In the genomic region with DNA sequence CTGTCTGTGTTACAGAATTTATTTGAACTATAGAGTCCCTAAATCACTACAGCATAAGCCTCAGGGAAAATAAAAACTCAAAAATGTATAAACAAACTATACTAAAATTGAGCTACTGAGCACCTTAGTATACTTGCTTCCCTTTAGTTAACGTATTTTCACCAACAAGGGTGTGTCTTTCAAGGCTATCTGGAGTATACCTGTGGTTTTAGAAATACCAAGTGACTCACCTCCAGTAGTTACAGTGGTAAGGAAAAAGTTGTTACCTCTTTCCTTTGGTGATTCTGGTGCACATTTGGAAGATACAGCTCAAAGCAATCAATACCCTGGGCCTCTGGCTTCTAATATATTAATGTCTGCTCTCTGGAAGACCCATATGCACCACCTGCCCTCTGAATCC, we compare ENCODE assay signal across 11 cellular contexts.
DNase-seq lines count a peak whose midpoint lies in the region; ATAC-seq and TF ChIP-seq lines count a peak whose summit lies in the region.
"Had no signal": no experiment of that assay in that cellular context is flagged by ENCODE, and none has a peak within 500 bp of the region (broad histone marks: within the 10 kb centered on the region; RNA-seq: fewer than 3 reads in every experiment).

No MANE protein-coding gene starts in this region.

- H3K36me3 ChIP-seq in colonic mucosa, result no peaks in the 10 kb centered on the region

- no peak for TF ChIP-seq CTCF in AG10803 (conservative IDR thresholded peaks at IDR 0.05; ENCODE audit: low read length)
- TF ChIP-seq CTCF in activated B cell treated with CpG ODN at 0.5 μM for 24 hours (IDR thresholded peaks at IDR 0.05), result no peak
- no peak for TF ChIP-seq CTCF in colonic mucosa (IDR thresholded peaks at IDR 0.05)

- no peak overlapping the region for H3K4me3 Mint-ChIP-seq in activated B cell treated with CpG ODN at 0.5 μM for 24 hours
- no peak overlapping the region for H3K4me3 Mint-ChIP-seq in immature natural killer cell
- H3K4me3 Mint-ChIP-seq: activated naive CD8-positive, alpha-beta T cell treated with anti-CD3 and anti-CD28 coated beads, Interleukin-2, amount 10 ng/mL, durations not matched to agents 7 days and 5 days had no signal

- CTCF ChIA-PET in activated B cell treated with CpG ODN at 0.5 μM for 24 hours (lab: Charles Lee), result no interaction called here

- peak overlapping the region; percentile 22 for H3K27ac Mint-ChIP-seq in activated B cell treated with CpG ODN at 0.5 μM for 24 hours
- no peak overlapping the region for H3K27ac Mint-ChIP-seq in immature natural killer cell
- H3K27ac Mint-ChIP-seq: activated naive CD8-positive, alpha-beta T cell treated with anti-CD3 and anti-CD28 coated beads, Interleukin-2, amount 10 ng/mL, durations not matched to agents 7 days and 5 days had no signal

- no peak overlapping the region for H3K9ac ChIP-seq in colonic mucosa (ENCODE audit: low read depth in 2 of 2, low read length in 2 of 2)

- no peak overlapping the region for H3K4me3 ChIP-seq in AG10803 (ENCODE audit: low read length)
- H3K4me3 ChIP-seq in colonic mucosa, result no peak overlapping the region

- POLR2A ChIA-PET in activated B cell treated with CpG ODN at 0.5 μM for 24 hours (lab: Charles Lee), result interaction anchor here (0.8 kb wide), 2 partner anchors 41 to 171 kb away, joined by 4 to 5 read pairs; no protein-coding TSS in a partner anchor

- H3K4me1 Mint-ChIP-seq in activated B cell treated with CpG ODN at 0.5 μM for 24 hours (peaks cover 31% of the 10 kb centered on the region), immature natural killer cell (peaks cover 28 to 43% of the 10 kb centered on the region in 2 donors)

- H3K4me1 ChIP-seq in colonic mucosa, result peaks cover 5% of the 10 kb centered on the region

- DNase-seq in AG10803 (ENCODE audit: low read depth), result peak; percentile 15
- DNase-seq in HPDE6-E6E7 (ENCODE audit: extremely low spot score), result peak; percentile 48
- DNase-seq in activated B cell treated with CpG ODN at 0.5 μM for 24 hours, result no peak
- peak; percentile 12 for DNase-seq in kidney glomerular epithelial cell (lab: John Stamatoyannopoulos, UW)
- no peak for DNase-seq in ureter (ENCODE audit: low spot score)
- DNase-seq in colonic mucosa, result no peak
- DNase-seq in immature natural killer cell, result no peak
- DNase-seq: activated CD4-positive, alpha-beta T cell treated with anti-CD3 and anti-CD28 coated beads, Interleukin-2, amount 50 U/mL, for 48 hours; activated naive CD8-positive, alpha-beta T cell treated with anti-CD3 and anti-CD28 coated beads, Interleukin-2, amount 10 ng/mL, durations not matched to agents 7 days and 5 days; NCI-H1694 treated with DMSO at 0.1 percent for 48 hours had no signal

- H3K27me3 Mint-ChIP-seq in activated B cell treated with CpG ODN at 0.5 μM for 24 hours, result no peaks in the 10 kb centered on the region
- H3K27me3 Mint-ChIP-seq in immature natural killer cell (ENCODE audit: low read depth in 3 of 3), result peaks cover 0 to 2% (median 0%) of the 10 kb centered on the region in 3 donors
- H3K27me3 Mint-ChIP-seq: activated naive CD8-positive, alpha-beta T cell treated with anti-CD3 and anti-CD28 coated beads, Interleukin-2, amount 10 ng/mL, durations not matched to agents 7 days and 5 days had no signal

- ATAC-seq in activated B cell treated with CpG ODN at 0.5 μM for 24 hours (ENCODE audit: low read depth), result no peak
- ATAC-seq in HG03432 (IDR thresholded peaks at IDR 0.05; ENCODE audit: unreplicated experiment), result no peak

- intact Hi-C loops in activated B cell treated with CpG ODN at 0.5 μM for 24 hours (cut with micrococcal nuclease), result no loop called here
- intact Hi-C loops in colonic mucosa (cut with DNase I), result no loop called here

- no peak overlapping the region for H3K27ac ChIP-seq in colonic mucosa

- peaks cover 5% of the 10 kb centered on the region for H3K9me3 Mint-ChIP-seq in activated B cell treated with CpG ODN at 0.5 μM for 24 hours
- peaks cover 0 to 2% (median under 1%) of the 10 kb centered on the region in 6 donors for H3K9me3 Mint-ChIP-seq in immature natural killer cell
- H3K9me3 Mint-ChIP-seq: activated naive CD8-positive, alpha-beta T cell treated with anti-CD3 and anti-CD28 coated beads, Interleukin-2, amount 10 ng/mL, durations not matched to agents 7 days and 5 days had no signal

- H3K9me3 ChIP-seq in colonic mucosa, result no peaks in the 10 kb centered on the region

- H3K36me3 Mint-ChIP-seq in activated B cell treated with CpG ODN at 0.5 μM for 24 hours (ENCODE audit: low read depth) (peaks cover 2% of the 10 kb centered on the region), immature natural killer cell (peaks cover under 1 to 11% (median 2%) of the 10 kb centered on the region in 3 donors)

- no peaks in the 10 kb centered on the region for H3K27me3 ChIP-seq in colonic mucosa

Comparison
In these comparisons a context has a peak if more than half of its experiments do, and no peak if none do; other contexts are left out.
1. DNase-seq: peak in AG10803 (single experiment), HPDE6-E6E7 (single experiment) and kidney glomerular epithelial cell (single experiment); none in activated B cell treated with CpG ODN at 0.5 μM for 24 hours (single experiment), ureter (single experiment), colonic mucosa (single experiment) and immature natural killer cell (0 of 3).